In the genomic region with DNA sequence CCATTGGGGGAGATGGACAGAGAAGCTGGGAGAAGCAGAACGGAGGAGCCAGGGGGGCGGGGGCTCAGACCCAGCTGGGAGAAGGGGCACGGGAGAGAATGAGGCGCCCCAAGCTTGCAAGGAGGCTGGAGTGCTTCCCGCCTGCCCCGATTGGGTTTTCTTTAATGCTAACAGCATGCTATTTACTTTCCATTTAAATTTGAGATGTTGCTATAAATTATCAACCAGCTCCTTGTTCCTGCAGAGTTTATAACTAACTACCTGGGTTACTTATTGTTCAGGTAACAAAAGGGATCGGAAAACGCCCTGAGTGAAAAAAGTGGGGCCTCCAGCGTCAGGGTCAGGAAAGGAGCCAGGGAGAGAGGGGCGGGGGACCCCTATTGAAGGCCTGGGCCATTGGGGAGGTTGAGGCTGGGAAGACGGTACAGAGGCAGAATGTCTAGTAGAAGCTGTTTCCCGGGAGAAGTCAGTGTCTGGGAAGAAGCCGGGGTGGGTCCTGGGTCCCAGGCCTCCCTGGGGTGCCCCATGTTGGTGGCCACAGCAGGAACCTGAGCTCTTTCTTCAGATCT, we compare ENCODE assay signal across 1 cellular context.
TF ChIP-seq lines count a peak whose summit lies in the region.

No MANE protein-coding gene starts in this region.

TF ChIP-seq in WTC11, 78 proteins besides CTCF, POLR2A, EP300 and RAD21 (continued from another document):
- TF ChIP-seq, protein P1, sequence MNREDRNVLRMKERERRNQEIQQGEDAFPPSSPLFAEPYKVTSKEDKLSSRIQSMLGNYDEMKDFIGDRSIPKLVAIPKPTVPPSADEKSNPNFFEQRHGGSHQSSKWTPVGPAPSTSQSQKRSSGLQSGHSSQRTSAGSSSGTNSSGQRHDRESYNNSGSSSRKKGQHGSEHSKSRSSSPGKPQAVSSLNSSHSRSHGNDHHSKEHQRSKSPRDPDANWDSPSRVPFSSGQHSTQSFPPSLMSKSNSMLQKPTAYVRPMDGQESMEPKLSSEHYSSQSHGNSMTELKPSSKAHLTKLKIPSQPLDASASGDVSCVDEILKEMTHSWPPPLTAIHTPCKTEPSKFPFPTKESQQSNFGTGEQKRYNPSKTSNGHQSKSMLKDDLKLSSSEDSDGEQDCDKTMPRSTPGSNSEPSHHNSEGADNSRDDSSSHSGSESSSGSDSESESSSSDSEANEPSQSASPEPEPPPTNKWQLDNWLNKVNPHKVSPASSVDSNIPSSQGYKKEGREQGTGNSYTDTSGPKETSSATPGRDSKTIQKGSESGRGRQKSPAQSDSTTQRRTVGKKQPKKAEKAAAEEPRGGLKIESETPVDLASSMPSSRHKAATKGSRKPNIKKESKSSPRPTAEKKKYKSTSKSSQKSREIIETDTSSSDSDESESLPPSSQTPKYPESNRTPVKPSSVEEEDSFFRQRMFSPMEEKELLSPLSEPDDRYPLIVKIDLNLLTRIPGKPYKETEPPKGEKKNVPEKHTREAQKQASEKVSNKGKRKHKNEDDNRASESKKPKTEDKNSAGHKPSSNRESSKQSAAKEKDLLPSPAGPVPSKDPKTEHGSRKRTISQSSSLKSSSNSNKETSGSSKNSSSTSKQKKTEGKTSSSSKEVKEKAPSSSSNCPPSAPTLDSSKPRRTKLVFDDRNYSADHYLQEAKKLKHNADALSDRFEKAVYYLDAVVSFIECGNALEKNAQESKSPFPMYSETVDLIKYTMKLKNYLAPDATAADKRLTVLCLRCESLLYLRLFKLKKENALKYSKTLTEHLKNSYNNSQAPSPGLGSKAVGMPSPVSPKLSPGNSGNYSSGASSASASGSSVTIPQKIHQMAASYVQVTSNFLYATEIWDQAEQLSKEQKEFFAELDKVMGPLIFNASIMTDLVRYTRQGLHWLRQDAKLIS (CRISPR knock-in tag; IDR thresholded peaks at IDR 0.05; ENCODE audit: borderline replicate concordance), result no peak
- TF ChIP-seq, protein P2, sequence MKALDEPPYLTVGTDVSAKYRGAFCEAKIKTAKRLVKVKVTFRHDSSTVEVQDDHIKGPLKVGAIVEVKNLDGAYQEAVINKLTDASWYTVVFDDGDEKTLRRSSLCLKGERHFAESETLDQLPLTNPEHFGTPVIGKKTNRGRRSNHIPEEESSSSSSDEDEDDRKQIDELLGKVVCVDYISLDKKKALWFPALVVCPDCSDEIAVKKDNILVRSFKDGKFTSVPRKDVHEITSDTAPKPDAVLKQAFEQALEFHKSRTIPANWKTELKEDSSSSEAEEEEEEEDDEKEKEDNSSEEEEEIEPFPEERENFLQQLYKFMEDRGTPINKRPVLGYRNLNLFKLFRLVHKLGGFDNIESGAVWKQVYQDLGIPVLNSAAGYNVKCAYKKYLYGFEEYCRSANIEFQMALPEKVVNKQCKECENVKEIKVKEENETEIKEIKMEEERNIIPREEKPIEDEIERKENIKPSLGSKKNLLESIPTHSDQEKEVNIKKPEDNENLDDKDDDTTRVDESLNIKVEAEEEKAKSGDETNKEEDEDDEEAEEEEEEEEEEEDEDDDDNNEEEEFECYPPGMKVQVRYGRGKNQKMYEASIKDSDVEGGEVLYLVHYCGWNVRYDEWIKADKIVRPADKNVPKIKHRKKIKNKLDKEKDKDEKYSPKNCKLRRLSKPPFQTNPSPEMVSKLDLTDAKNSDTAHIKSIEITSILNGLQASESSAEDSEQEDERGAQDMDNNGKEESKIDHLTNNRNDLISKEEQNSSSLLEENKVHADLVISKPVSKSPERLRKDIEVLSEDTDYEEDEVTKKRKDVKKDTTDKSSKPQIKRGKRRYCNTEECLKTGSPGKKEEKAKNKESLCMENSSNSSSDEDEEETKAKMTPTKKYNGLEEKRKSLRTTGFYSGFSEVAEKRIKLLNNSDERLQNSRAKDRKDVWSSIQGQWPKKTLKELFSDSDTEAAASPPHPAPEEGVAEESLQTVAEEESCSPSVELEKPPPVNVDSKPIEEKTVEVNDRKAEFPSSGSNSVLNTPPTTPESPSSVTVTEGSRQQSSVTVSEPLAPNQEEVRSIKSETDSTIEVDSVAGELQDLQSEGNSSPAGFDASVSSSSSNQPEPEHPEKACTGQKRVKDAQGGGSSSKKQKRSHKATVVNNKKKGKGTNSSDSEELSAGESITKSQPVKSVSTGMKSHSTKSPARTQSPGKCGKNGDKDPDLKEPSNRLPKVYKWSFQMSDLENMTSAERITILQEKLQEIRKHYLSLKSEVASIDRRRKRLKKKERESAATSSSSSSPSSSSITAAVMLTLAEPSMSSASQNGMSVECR (CRISPR knock-in tag; IDR thresholded peaks at IDR 0.05; ENCODE audit: borderline replicate concordance), result no peak
- TF ChIP-seq GTF2I (CRISPR knock-in tag; conservative IDR thresholded peaks at IDR 0.05), result no peak
- TF ChIP-seq, protein P3, sequence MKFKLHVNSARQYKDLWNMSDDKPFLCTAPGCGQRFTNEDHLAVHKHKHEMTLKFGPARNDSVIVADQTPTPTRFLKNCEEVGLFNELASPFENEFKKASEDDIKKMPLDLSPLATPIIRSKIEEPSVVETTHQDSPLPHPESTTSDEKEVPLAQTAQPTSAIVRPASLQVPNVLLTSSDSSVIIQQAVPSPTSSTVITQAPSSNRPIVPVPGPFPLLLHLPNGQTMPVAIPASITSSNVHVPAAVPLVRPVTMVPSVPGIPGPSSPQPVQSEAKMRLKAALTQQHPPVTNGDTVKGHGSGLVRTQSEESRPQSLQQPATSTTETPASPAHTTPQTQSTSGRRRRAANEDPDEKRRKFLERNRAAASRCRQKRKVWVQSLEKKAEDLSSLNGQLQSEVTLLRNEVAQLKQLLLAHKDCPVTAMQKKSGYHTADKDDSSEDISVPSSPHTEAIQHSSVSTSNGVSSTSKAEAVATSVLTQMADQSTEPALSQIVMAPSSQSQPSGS (CRISPR knock-in tag; IDR thresholded peaks at IDR 0.05; ENCODE audit: borderline replicate concordance, low read depth), result no peak
- TF ChIP-seq OVOL2 (CRISPR knock-in tag; IDR thresholded peaks at IDR 0.05; ENCODE audit: borderline replicate concordance), result no peak
- no peak for TF ChIP-seq NR3C1 (CRISPR knock-in tag; conservative IDR thresholded peaks at IDR 0.05; ENCODE audit: low read depth)
- TF ChIP-seq, protein P4, sequence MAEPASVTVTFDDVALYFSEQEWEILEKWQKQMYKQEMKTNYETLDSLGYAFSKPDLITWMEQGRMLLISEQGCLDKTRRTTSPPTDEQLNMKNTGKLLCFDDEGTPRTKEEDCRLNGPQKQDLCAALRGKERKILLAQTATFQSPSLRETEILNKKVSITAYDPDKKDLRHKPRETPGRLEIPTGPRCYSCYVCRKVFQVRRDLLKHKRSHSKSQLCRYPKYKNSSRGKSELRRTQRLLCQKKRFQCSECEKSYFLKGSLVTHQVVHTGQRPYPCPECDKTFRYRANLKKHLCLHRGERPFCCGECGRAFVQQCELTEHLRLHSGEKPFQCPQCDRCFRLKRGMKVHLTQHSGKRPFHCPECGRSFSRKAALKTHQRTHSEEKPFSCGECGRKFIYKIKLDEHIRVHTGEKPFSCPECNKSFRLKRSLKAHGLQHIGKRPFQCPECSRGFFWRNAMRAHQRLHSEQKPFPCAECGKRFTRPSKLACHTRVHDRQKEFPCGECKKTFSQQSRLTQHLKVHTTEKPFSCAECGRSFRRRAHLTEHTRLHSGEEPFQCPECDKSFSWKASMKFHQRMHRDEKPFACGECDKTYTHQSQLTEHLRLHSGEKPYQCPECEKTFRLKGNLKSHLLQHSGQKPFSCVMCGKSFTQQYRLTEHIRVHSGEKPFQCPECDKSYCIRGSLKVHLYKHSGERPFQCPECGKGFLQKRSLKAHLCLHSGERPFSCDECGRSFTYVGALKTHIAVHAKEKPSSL (CRISPR knock-in tag; conservative IDR thresholded peaks at IDR 0.05), result no peak
- TF ChIP-seq, protein P5, sequence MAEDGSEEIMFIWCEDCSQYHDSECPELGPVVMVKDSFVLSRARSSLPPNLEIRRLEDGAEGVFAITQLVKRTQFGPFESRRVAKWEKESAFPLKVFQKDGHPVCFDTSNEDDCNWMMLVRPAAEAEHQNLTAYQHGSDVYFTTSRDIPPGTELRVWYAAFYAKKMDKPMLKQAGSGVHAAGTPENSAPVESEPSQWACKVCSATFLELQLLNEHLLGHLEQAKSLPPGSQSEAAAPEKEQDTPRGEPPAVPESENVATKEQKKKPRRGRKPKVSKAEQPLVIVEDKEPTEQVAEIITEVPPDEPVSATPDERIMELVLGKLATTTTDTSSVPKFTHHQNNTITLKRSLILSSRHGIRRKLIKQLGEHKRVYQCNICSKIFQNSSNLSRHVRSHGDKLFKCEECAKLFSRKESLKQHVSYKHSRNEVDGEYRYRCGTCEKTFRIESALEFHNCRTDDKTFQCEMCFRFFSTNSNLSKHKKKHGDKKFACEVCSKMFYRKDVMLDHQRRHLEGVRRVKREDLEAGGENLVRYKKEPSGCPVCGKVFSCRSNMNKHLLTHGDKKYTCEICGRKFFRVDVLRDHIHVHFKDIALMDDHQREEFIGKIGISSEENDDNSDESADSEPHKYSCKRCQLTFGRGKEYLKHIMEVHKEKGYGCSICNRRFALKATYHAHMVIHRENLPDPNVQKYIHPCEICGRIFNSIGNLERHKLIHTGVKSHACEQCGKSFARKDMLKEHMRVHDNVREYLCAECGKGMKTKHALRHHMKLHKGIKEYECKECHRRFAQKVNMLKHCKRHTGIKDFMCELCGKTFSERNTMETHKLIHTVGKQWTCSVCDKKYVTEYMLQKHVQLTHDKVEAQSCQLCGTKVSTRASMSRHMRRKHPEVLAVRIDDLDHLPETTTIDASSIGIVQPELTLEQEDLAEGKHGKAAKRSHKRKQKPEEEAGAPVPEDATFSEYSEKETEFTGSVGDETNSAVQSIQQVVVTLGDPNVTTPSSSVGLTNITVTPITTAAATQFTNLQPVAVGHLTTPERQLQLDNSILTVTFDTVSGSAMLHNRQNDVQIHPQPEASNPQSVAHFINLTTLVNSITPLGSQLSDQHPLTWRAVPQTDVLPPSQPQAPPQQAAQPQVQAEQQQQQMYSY (CRISPR knock-in tag; IDR thresholded peaks at IDR 0.05), result no peak
TF ChIP-seq in WTC11: peak in this region for 0.
